In genomic region chr10:102132193-102132562, GRCh38 we compare ENCODE assay signal across 8 cellular contexts. TPM values are rescaled to one million over a fixed set of nuclear protein-coding genes. Genes with fewer than 3 reads are reported as not detected.
DNase-seq lines count a peak whose midpoint lies in the region; ATAC-seq and TF ChIP-seq lines count a peak whose summit lies in the region.

No MANE protein-coding gene starts in this region.

- no TSS peak for BruUV-seq in PC-9 (replicated peaks; lab: Mats Ljungman, UMichigan)

- H3K79me2 ChIP-seq in PC-9 (ENCODE audit: low read depth): peaks cover 43% of the 10 kb centered on the region

- H3K27ac ChIP-seq in CD8-positive, alpha-beta memory T cell (ENCODE audit: low read depth, low read length): peak overlapping the region; percentile 75
- H3K27ac ChIP-seq in PC-9: 0 out of 2 replicates have a peak overlapping the region, but pooled peaks have one; percentile 40
- peak overlapping the region; percentile 94 for H3K27ac ChIP-seq in epithelial cell of prostate

- peaks cover 30% of the 10 kb centered on the region for H3K4me1 ChIP-seq in CD8-positive, alpha-beta memory T cell (ENCODE audit: insufficient read depth, low read length)
- peaks cover 30% of the 10 kb centered on the region for H3K4me1 ChIP-seq in PC-9 (replicated peaks; ENCODE audit: insufficient read depth)

- peaks cover 34 to 45% (median 35%) of the 10 kb centered on the region in 3 donors for H3K4me1 Mint-ChIP-seq in CD8-positive, alpha-beta memory T cell
- H3K4me1 Mint-ChIP-seq in osteocyte (ENCODE audit: unreplicated experiment): peaks cover 32% of the 10 kb centered on the region

- peak overlapping the region; percentile 85 for H3K4me2 ChIP-seq in PC-9

- H2AFZ ChIP-seq in PC-9: peak overlapping the region; percentile 77

- no peak for ATAC-seq in HG03565 (IDR thresholded peaks at IDR 0.05; ENCODE audit: unreplicated experiment)

- intact Hi-C loops in PC-9 (cut with micrococcal nuclease; ENCODE audit: unreplicated experiment): loop anchor here (1.0 to 2.0 kb wide), 3 partner anchors 15 to 291 kb away; partner anchors contain the start of gene NOLC1

- CTCF ChIA-PET in CD8-positive, alpha-beta memory T cell (lab: Charles Lee): interaction anchor here (0.8 to 2.8 kb wide), 11 partner anchors 9 to 304 kb away, joined by 3 to 14 read pairs (median 3); partner anchors contain the start of gene NOLC1
- CTCF ChIA-PET in PC-9 (lab: Charles Lee): no interaction called here

- no peaks in the 10 kb centered on the region for H3K9me3 Mint-ChIP-seq in CD8-positive, alpha-beta memory T cell
- H3K9me3 Mint-ChIP-seq in osteocyte (ENCODE audit: unreplicated experiment): no peaks in the 10 kb centered on the region

- H3K4me3 Mint-ChIP-seq in CD8-positive, alpha-beta memory T cell: peak overlapping the region; percentile 92 to 100 (median 98)
- peak overlapping the region; percentile 99 for H3K4me3 Mint-ChIP-seq in osteocyte (ENCODE audit: unreplicated experiment)

- H3K9me3 ChIP-seq in CD8-positive, alpha-beta memory T cell (ENCODE audit: low read length): no peaks in the 10 kb centered on the region
- H3K9me3 ChIP-seq in PC-9 (ENCODE audit: insufficient read depth, low read depth): no peaks in the 10 kb centered on the region

- H3K27me3 Mint-ChIP-seq in CD8-positive, alpha-beta memory T cell: no peaks in the 10 kb centered on the region
- no peaks in the 10 kb centered on the region for H3K27me3 Mint-ChIP-seq in osteocyte (ENCODE audit: unreplicated experiment)

- no peak for TF ChIP-seq CTCF in PC-9 (conservative IDR thresholded peaks at IDR 0.05)
- no peak for TF ChIP-seq CTCF in osteocyte (IDR thresholded peaks at IDR 0.05)

- H3K36me3 ChIP-seq in CD8-positive, alpha-beta memory T cell (ENCODE audit: insufficient read depth, low read length): no peaks in the 10 kb centered on the region
- H3K36me3 ChIP-seq in PC-9 (ENCODE audit: low read depth): no peaks in the 10 kb centered on the region; the same call in 1 of the 2 replicates

- peaks cover 32% of the 10 kb centered on the region for H4K20me1 ChIP-seq in PC-9 (ENCODE audit: insufficient read depth)

- peaks cover 0 to 12% (median 0%) of the 10 kb centered on the region in 3 donors for H3K36me3 Mint-ChIP-seq in CD8-positive, alpha-beta memory T cell
- H3K36me3 Mint-ChIP-seq in osteocyte (ENCODE audit: unreplicated experiment): no peaks in the 10 kb centered on the region

- H3K27me3 ChIP-seq in CD8-positive, alpha-beta memory T cell (ENCODE audit: insufficient read depth, low read length, poor library complexity, severe bottlenecking): no peaks in the 10 kb centered on the region
- no peaks in the 10 kb centered on the region for H3K27me3 ChIP-seq in PC-9 (ENCODE audit: insufficient read depth, low read depth)

- no peak for DNase-seq in CD8-positive, alpha-beta memory T cell
- DNase-seq in PC-9: no peak
- no peak for DNase-seq in epithelial cell of prostate (ENCODE audit: low read depth, low spot score)
- DNase-seq in osteocyte (ENCODE audit: extremely low spot score, unreplicated experiment): no peak
- no peak for DNase-seq in pons (ENCODE audit: low spot score)
- DNase-seq in superior temporal gyrus (ENCODE audit: extremely low spot score): no peak
- DNase-seq in germinal center (ENCODE audit: low spot score): no peak

- no peaks in the 10 kb centered on the region for H3K9me2 ChIP-seq in PC-9 (ENCODE audit: insufficient read depth)

- H3K27ac Mint-ChIP-seq in CD8-positive, alpha-beta memory T cell: peak overlapping the region; percentile 89 to 99 (median 96)
- H3K27ac Mint-ChIP-seq in osteocyte (ENCODE audit: unreplicated experiment): peak overlapping the region; percentile 98

- POLR2A ChIA-PET in CD8-positive, alpha-beta memory T cell (lab: Charles Lee): interaction anchor here (0.9 to 1.4 kb wide), 4 partner anchors 13 to 314 kb away, joined by 3 to 4 read pairs (median 4); partner anchors contain the start of gene OGA
- POLR2A ChIA-PET in PC-9 (lab: Charles Lee; ENCODE audit: unreplicated experiment): interaction anchor here (0.5 to 0.7 kb wide), 2 partner anchors 9 to 10 kb away, joined by 3 to 4 read pairs; no protein-coding TSS in a partner anchor

- H3F3A ChIP-seq in PC-9 (ENCODE audit: insufficient read depth, low read depth): peaks cover 13% of the 10 kb centered on the region

- peak overlapping the region; percentile 91 for H3K4me3 ChIP-seq in CD8-positive, alpha-beta memory T cell (ENCODE audit: low read length)
- H3K4me3 ChIP-seq in PC-9: peak overlapping the region; percentile 87; the same call in 1 of the 2 replicates

RNA-seq across cellular contexts. Expression of gene PPRC1, which starts 0.7 kb away (rescaled TPM):
- 100 to 1,000 TPM; 105 to 106 TPM for total RNA-seq in CD8-positive, alpha-beta memory T cell
- polyA plus RNA-seq in CD8-positive, alpha-beta memory T cell: 20.7 TPM
- total RNA-seq in PC-9 (2021) (22.9 and 25.1 TPM in 2 replicates), osteocyte (40.7 and 42.0 TPM in 2 replicates)

RNA-seq across cellular contexts. Expression of gene LDB1, which starts 12.0 kb away (rescaled TPM):
- 10 to 100 TPM; 64.3 to 64.8 TPM for total RNA-seq in CD8-positive, alpha-beta memory T cell
- polyA plus RNA-seq in CD8-positive, alpha-beta memory T cell: 36.0 TPM
- total RNA-seq in PC-9 (2021) (31.2 and 38.5 TPM in 2 replicates), osteocyte (112 and 114 TPM in 2 replicates)

RNA-seq across cellular contexts. Expression of gene NOLC1, which starts 20.0 kb away (rescaled TPM):
- 100 to 1,000 TPM; 304 to 330 TPM for total RNA-seq in CD8-positive, alpha-beta memory T cell
- polyA plus RNA-seq in CD8-positive, alpha-beta memory T cell: 76.6 TPM
- total RNA-seq in PC-9 (2021) (58.3 and 59.5 TPM in 2 replicates), osteocyte (46.0 and 48.2 TPM in 2 replicates)

Comparison
In these comparisons a context has a peak if more than half of its experiments do, and no peak if none do; other contexts are left out.
1. H3K27ac ChIP-seq: peak in every context shown above with its lines; median percentile 94 in epithelial cell of prostate; 75 in CD8-positive, alpha-beta memory T cell; 40 in PC-9.